ENCODE assay signal across 9 cellular contexts in the genomic region with DNA sequence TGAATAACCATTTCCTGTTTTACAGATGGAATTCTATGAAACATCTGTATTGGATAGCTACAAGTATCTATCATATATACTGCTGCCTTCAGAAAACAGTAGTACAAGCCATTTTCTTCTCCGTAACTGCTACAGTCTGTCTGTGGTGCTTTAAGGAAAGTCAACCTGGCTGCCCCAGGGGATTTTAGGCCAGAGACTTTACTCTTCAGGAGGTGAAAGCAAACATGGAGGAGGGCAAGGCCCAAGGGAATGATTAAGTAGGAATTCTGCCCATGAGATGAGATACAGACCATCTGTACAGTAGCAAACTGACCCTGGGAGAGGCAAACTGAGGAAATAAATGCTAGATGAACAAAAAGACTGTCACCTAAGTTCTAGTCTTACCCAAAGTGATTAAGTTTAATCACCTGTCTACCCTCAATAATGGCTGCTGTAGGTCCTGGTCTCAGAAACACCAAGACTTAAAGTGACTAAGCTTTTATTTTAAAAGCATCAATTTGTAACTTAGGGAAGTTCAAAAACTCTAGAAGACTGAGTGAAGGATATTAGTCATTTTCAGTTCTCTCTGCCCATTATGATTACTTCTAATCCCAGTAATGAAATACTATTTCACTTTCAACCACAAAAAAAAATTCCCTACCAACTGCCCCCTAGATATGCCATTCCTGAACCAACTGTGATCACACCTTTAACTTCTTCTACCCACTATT. TPM values are rescaled to one million over a fixed set of nuclear protein-coding genes. Genes with fewer than 3 reads are reported as not detected.
A peak's percentile ranks its signal among the peaks of the same experiment; 100 is the strongest.
DNase-seq lines count a peak whose midpoint lies in the region; ATAC-seq and TF ChIP-seq lines count a peak whose summit lies in the region.
"Had no signal": no experiment of that assay in that cellular context is flagged by ENCODE, and none has a peak within 500 bp of the region (broad histone marks: within the 10 kb centered on the region; RNA-seq: fewer than 3 reads in every experiment).

No MANE protein-coding gene starts in this region.

- H3K4me1 ChIP-seq in smooth muscle cell (ENCODE audit: low read depth): no peaks in the 10 kb centered on the region

- peaks cover 66% of the 10 kb centered on the region for H3K4me1 Mint-ChIP-seq in activated T-cell treated with anti-CD3 and anti-CD28 coated beads, Interleukin-2, amount 50 U/mL, for 24 hours (ENCODE audit: low read depth)
- peaks cover 58% of the 10 kb centered on the region for H3K4me1 Mint-ChIP-seq in T-helper 17 cell

- no peaks in the 10 kb centered on the region for H3K27me3 ChIP-seq in smooth muscle cell (ENCODE audit: low read depth)

- no peaks in the 10 kb centered on the region for H3K9me3 Mint-ChIP-seq in activated T-cell treated with anti-CD3 and anti-CD28 coated beads, Interleukin-2, amount 50 U/mL, for 24 hours

- no peaks in the 10 kb centered on the region for H3K27me3 Mint-ChIP-seq in activated T-cell treated with anti-CD3 and anti-CD28 coated beads, Interleukin-2, amount 50 U/mL, for 24 hours
- no peaks in the 10 kb centered on the region for H3K27me3 Mint-ChIP-seq in T-helper 17 cell

- no peak for DNase-seq in activated T-cell treated with anti-CD3 and anti-CD28 coated beads, Interleukin-2, amount 50 U/mL, for 24 hours
- no peak for DNase-seq in activated T-cell treated with anti-CD3 and anti-CD28 coated beads, Interleukin-2, amount 50 U/mL, for 1 hour
- no peak for DNase-seq in T-helper 17 cell
- DNase-seq in smooth muscle cell (lab: John Stamatoyannopoulos, UW; ENCODE audit: unreplicated experiment): no peak
- no peak for DNase-seq in mesenteric fat pad (ENCODE audit: low spot score)
- no peak for DNase-seq in NCI-H2029 treated with DMSO at 0.1 percent for 48 hours (lab: John Stamatoyannopoulos, UW)
- no peak for DNase-seq in medulla oblongata (ENCODE audit: extremely low spot score)

- peak overlapping the region; percentile 26 for H3K9ac ChIP-seq in smooth muscle cell (ENCODE audit: low read depth)

- no peaks in the 10 kb centered on the region for H3K36me3 ChIP-seq in smooth muscle cell (ENCODE audit: low read depth)

- peak overlapping the region; percentile 65 for H3K4me3 Mint-ChIP-seq in activated T-cell treated with anti-CD3 and anti-CD28 coated beads, Interleukin-2, amount 50 U/mL, for 24 hours
- no peak overlapping the region for H3K4me3 Mint-ChIP-seq in T-helper 17 cell

- ATAC-seq in HG02840 (IDR thresholded peaks at IDR 0.05; ENCODE audit: low FRiP score, unreplicated experiment) (peak; percentile 92), T-helper 17 cell (no peak)

- peaks cover 97% of the 10 kb centered on the region for H3K79me2 ChIP-seq in smooth muscle cell (ENCODE audit: low read depth)

- H4K20me1 ChIP-seq in smooth muscle cell (ENCODE audit: low read depth): peaks cover 95% of the 10 kb centered on the region

- H3K4me3 ChIP-seq in smooth muscle cell: no peak overlapping the region
- H3K4me3 ChIP-seq: skin epidermis had no signal

- H3K9me3 ChIP-seq in T-helper 17 cell (ENCODE audit: control insufficient read depth, low read length, poor library complexity, severe bottlenecking) (no peaks in the 10 kb centered on the region), smooth muscle cell (replicated peaks; ENCODE audit: low read depth) (no peaks in the 10 kb centered on the region)

- H3K36me3 Mint-ChIP-seq in activated T-cell treated with anti-CD3 and anti-CD28 coated beads, Interleukin-2, amount 50 U/mL, for 24 hours (ENCODE audit: low read depth): peaks cover 21% of the 10 kb centered on the region
- H3K36me3 Mint-ChIP-seq in T-helper 17 cell (ENCODE audit: low read depth): peaks cover 3% of the 10 kb centered on the region

- peak overlapping the region; percentile 97 for H3K27ac Mint-ChIP-seq in activated T-cell treated with anti-CD3 and anti-CD28 coated beads, Interleukin-2, amount 50 U/mL, for 24 hours
- peak overlapping the region; percentile 81 for H3K27ac Mint-ChIP-seq in T-helper 17 cell

- peaks cover 4% of the 10 kb centered on the region for H3F3A ChIP-seq in smooth muscle cell (ENCODE audit: low read depth)

- peak overlapping the region; percentile 50 for H3K27ac ChIP-seq in smooth muscle cell (ENCODE audit: low read depth)

- no peak overlapping the region for H2AFZ ChIP-seq in smooth muscle cell (ENCODE audit: low read depth)

- no peak overlapping the region for H3K4me2 ChIP-seq in smooth muscle cell

- TF ChIP-seq CTCF in smooth muscle cell (IDR thresholded peaks at IDR 0.05; ENCODE audit: borderline replicate concordance, insufficient read depth, poor library complexity, severe bottlenecking): no peak

- 61% methylated on average over 1 of the region's 1 CpG for WGBS in smooth muscle cell (ENCODE audit: low lambda C conversion rate)

RNA-seq across cellular contexts. Expression of a gene that starts 14.8 kb away (rescaled TPM):
- total RNA-seq in T-helper 17 cell (100 to 1,000 TPM; 108 TPM), smooth muscle cell (18.8 and 28.5 TPM in 2 replicates), mesenteric fat pad (153 TPM)
- 42.6 and 63.9 TPM in 2 replicates for polyA plus RNA-seq in smooth muscle cell

RNA-seq across cellular contexts. Expression of a gene that starts 59.7 kb away (rescaled TPM):
- total RNA-seq in T-helper 17 cell (10 to 100 TPM; 27.2 to 28.4 TPM), smooth muscle cell (36.1 and 56.7 TPM in 2 replicates), mesenteric fat pad (34.6 TPM)
- polyA plus RNA-seq in smooth muscle cell: 22.8 and 23.0 TPM in 2 replicates
